8 cellular contexts compared by ENCODE assay signal in the genomic region with DNA sequence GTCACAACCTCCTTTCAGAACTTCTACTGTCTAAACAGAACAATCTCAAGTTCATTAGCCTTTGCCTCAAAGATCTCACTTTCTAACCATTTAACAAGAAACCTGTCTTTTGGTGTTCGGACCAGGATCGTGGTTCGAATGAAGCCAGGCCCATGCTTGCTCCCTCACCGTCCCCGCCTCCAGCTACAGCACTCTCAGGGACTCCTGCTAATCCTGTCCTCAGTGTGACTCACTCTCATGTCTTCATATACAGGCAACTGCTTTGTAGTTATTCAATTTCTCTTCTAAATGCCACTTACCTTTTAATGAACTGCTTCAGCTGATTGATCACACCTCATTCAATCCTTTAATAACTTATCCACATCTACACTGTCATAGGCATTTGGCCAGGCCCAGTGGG. TPM values are rescaled to one million over a fixed set of nuclear protein-coding genes. Genes with fewer than 3 reads are reported as not detected.
A peak's percentile ranks its signal among the peaks of the same experiment; 100 is the strongest.
DNase-seq lines count a peak whose midpoint lies in the region; ATAC-seq and TF ChIP-seq lines count a peak whose summit lies in the region.
"Had no signal": no experiment of that assay in that cellular context is flagged by ENCODE, and none has a peak within 500 bp of the region (broad histone marks: within the 10 kb centered on the region; RNA-seq: fewer than 3 reads in every experiment).

No MANE protein-coding gene starts in this region.

- TF ChIP-seq CTCF in Caco-2 (IDR thresholded peaks at IDR 0.05; ENCODE audit: insufficient read depth in 1 of 2, low read depth in 1 of 2, low read length in 1 of 2, severe bottlenecking in 1 of 2, unreplicated experiment in 1 of 2) (no peak), nephron (IDR thresholded peaks at IDR 0.05; ENCODE audit: unreplicated experiment in 3 of 3) (no peak), sigmoid colon (IDR thresholded peaks at IDR 0.05) (no peak)

- no peak overlapping the region for H3K27ac ChIP-seq in sigmoid colon

- no peaks in the 10 kb centered on the region for H3K9me3 ChIP-seq in Caco-2
- no peaks in the 10 kb centered on the region for H3K9me3 ChIP-seq in sigmoid colon

- no peaks in the 10 kb centered on the region for H3K9me3 Mint-ChIP-seq in Caco-2 (ENCODE audit: unreplicated experiment)
- H3K9me3 Mint-ChIP-seq in IgD-negative memory B cell = no peaks in the 10 kb centered on the region
- H3K9me3 Mint-ChIP-seq in activated naive CD8-positive, alpha-beta T cell treated with anti-CD3 and anti-CD28 coated beads, Interleukin-2, amount 50 U/mL, for 24 hours = no peaks in the 10 kb centered on the region
- no peaks in the 10 kb centered on the region for H3K9me3 Mint-ChIP-seq in nephron

- 92 to 95% methylated on average over 5 of the region's 5 CpGs for WGBS in sigmoid colon, 2 donors

- no peaks in the 10 kb centered on the region for H3K27me3 ChIP-seq in Caco-2 (replicated peaks; ENCODE audit: control insufficient read depth, insufficient read depth, low read length)
- H3K27me3 ChIP-seq in sigmoid colon = no peaks in the 10 kb centered on the region

- no peak for TF ChIP-seq POLR2A in sigmoid colon (IDR thresholded peaks at IDR 0.05)

- H3K27ac Mint-ChIP-seq in Caco-2 (ENCODE audit: unreplicated experiment) (peak overlapping the region; percentile 9), IgD-negative memory B cell (peak overlapping the region; percentile 95 to 99 (median 98)), nephron (peak overlapping the region; percentile 15 to 75 (median 64))
- peak overlapping the region; percentile 82 for H3K27ac Mint-ChIP-seq in activated naive CD8-positive, alpha-beta T cell treated with anti-CD3 and anti-CD28 coated beads, Interleukin-2, amount 50 U/mL, for 24 hours

- H3K4me3 ChIP-seq in Caco-2 (ENCODE audit: low read depth, low read length) (no peak overlapping the region), sigmoid colon (no peak overlapping the region)

- POLR2A ChIA-PET in Caco-2 (lab: Charles Lee) = no interaction called here

- H3K4me3 Mint-ChIP-seq in Caco-2 (ENCODE audit: unreplicated experiment) (no peak overlapping the region), IgD-negative memory B cell (peak overlapping the region; percentile 8 to 90 (median 80)), nephron (no peak overlapping the region)
- peak overlapping the region; percentile 72 for H3K4me3 Mint-ChIP-seq in activated naive CD8-positive, alpha-beta T cell treated with anti-CD3 and anti-CD28 coated beads, Interleukin-2, amount 50 U/mL, for 24 hours

- peaks cover 8% of the 10 kb centered on the region for H3K36me3 ChIP-seq in Caco-2 (ENCODE audit: control insufficient read depth, insufficient read depth, low read length)
- peaks cover 7 to 17% (median 10%) of the 10 kb centered on the region in 4 donors for H3K36me3 ChIP-seq in sigmoid colon

- intact Hi-C loops in Caco-2 (cut with micrococcal nuclease; ENCODE audit: unreplicated experiment) (no loop called here), sigmoid colon (cut with DNase I) (no loop called here)

- no peak for DNase-seq in Caco-2
- no peak for DNase-seq in activated naive CD8-positive, alpha-beta T cell treated with anti-CD3 and anti-CD28 coated beads, Interleukin-2, amount 50 U/mL, for 24 hours
- no peak for DNase-seq in sigmoid colon
- no peak for DNase-seq in OCI-M1 (lab: John Stamatoyannopoulos, UW)
- DNase-seq: NCI-H2171 had no signal

- no peaks in the 10 kb centered on the region for H3K27me3 Mint-ChIP-seq in Caco-2 (ENCODE audit: insufficient read depth, unreplicated experiment)
- no peaks in the 10 kb centered on the region for H3K27me3 Mint-ChIP-seq in IgD-negative memory B cell
- H3K27me3 Mint-ChIP-seq in activated naive CD8-positive, alpha-beta T cell treated with anti-CD3 and anti-CD28 coated beads, Interleukin-2, amount 50 U/mL, for 24 hours = no peaks in the 10 kb centered on the region
- no peaks in the 10 kb centered on the region for H3K27me3 Mint-ChIP-seq in nephron (ENCODE audit: low read depth)

- H3K4me1 Mint-ChIP-seq in Caco-2 (ENCODE audit: low read depth, unreplicated experiment) = peaks cover 19% of the 10 kb centered on the region
- peaks cover 39 to 77% (median 62%) of the 10 kb centered on the region in 3 donors for H3K4me1 Mint-ChIP-seq in IgD-negative memory B cell
- H3K4me1 Mint-ChIP-seq in activated naive CD8-positive, alpha-beta T cell treated with anti-CD3 and anti-CD28 coated beads, Interleukin-2, amount 50 U/mL, for 24 hours = peaks cover 72% of the 10 kb centered on the region
- H3K4me1 Mint-ChIP-seq in nephron = peaks cover 79% of the 10 kb centered on the region

- no peak for TF ChIP-seq EP300 in sigmoid colon (IDR thresholded peaks at IDR 0.05)

- H3K36me3 Mint-ChIP-seq in Caco-2 (ENCODE audit: insufficient read depth, unreplicated experiment) (peaks cover 51% of the 10 kb centered on the region), IgD-negative memory B cell (peaks cover 6% of the 10 kb centered on the region), nephron (ENCODE audit: low read depth) (peaks cover 29% of the 10 kb centered on the region)
- peaks cover 25% of the 10 kb centered on the region for H3K36me3 Mint-ChIP-seq in activated naive CD8-positive, alpha-beta T cell treated with anti-CD3 and anti-CD28 coated beads, Interleukin-2, amount 50 U/mL, for 24 hours (ENCODE audit: low read depth)

- peaks cover 17% of the 10 kb centered on the region for H3K4me1 ChIP-seq in Caco-2
- peaks cover 0 to 62% (median 34%) of the 10 kb centered on the region in 4 donors for H3K4me1 ChIP-seq in sigmoid colon

- peak; percentile 53 for ATAC-seq in activated naive CD8-positive, alpha-beta T cell treated with anti-CD3 and anti-CD28 coated beads, Interleukin-2, amount 50 U/mL, for 24 hours
- no peak for ATAC-seq in GM21367 (IDR thresholded peaks at IDR 0.05; ENCODE audit: unreplicated experiment)

- no TSS peak for BruUV-seq in Caco-2 (replicated peaks; lab: Mats Ljungman, UMichigan)

- CTCF ChIA-PET in Caco-2 (lab: Charles Lee) = no interaction called here

RNA-seq across cellular contexts. Expression of a gene that starts 15.8 kb away (rescaled TPM):
- total RNA-seq in Caco-2 (2022) = 25.1 and 25.8 TPM in 2 replicates
- polyA plus RNA-seq in IgD-negative memory B cell = 14.6 TPM
- 10 to 100 TPM in 2 of 4 donors, 1 to 10 TPM in 2; 7.2 to 14.3 (median 10.5) TPM for total RNA-seq in sigmoid colon
- 10 to 100 TPM in 1 of 3 donors, 1 to 10 TPM in 2; 6.9 to 13.8 (median 8.4) TPM for polyA plus RNA-seq in sigmoid colon

Comparison
In these comparisons a context has a peak if more than half of its experiments do, and no peak if none do; other contexts are left out.
1. H3K27ac Mint-ChIP-seq: peak in every context shown above with its lines; median percentile 98 in IgD-negative memory B cell; 82 in activated naive CD8-positive, alpha-beta T cell treated with anti-CD3 and anti-CD28 coated beads, Interleukin-2, amount 50 U/mL, for 24 hours; 64 in nephron; 9 in Caco-2.
2. H3K4me3 Mint-ChIP-seq: peak in IgD-negative memory B cell (4 of 4) and activated naive CD8-positive, alpha-beta T cell treated with anti-CD3 and anti-CD28 coated beads, Interleukin-2, amount 50 U/mL, for 24 hours (single experiment); none in Caco-2 (single experiment) and nephron (0 of 3).